In the genomic region with DNA sequence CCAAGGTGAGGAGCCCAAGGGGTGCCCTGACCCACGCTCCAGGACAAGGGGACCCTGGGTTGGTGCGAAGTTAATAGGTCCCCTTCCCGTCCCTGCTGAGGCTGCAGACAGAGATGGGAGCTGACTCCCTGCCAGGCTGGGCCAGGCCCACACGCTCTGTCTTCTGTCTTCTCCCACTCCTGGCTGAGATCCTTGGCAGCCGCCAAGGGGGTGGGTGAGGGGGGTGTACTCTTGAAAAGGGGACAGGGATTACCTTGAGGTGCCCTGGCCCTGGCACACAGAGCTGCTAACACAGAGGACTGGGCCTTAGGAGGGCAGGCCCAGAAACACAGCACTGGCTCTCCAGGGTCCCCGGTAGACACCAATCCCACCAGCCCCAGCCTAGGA, we compare ENCODE assay signal across 1 cellular context.
A peak's percentile ranks its signal among the peaks of the same experiment; 100 is the strongest.
TF ChIP-seq lines count a peak whose summit lies in the region.

No MANE protein-coding gene starts in this region.

TF ChIP-seq in K562, 482 proteins besides CTCF, POLR2A, EP300 and RAD21:
- TF ChIP-seq CHD1 (IDR thresholded peaks at IDR 0.05; ENCODE audit: low read length) (no peak), MED1 (CRISPR knock-in tag; IDR thresholded peaks at IDR 0.05; ENCODE audit: borderline replicate concordance) (no peak), ZBTB9 (CRISPR knock-in tag; IDR thresholded peaks at IDR 0.05) (no peak), E2F6 (IDR thresholded peaks at IDR 0.05; ENCODE audit: borderline replicate concordance in 1 of 2, extremely low read depth in 1 of 2, insufficient read depth in 1 of 2, insufficient read length in 1 of 2, low read depth in 1 of 2, low read length in 1 of 2, poor library complexity in 1 of 2, severe bottlenecking in 1 of 2) (no peak), NBN (IDR thresholded peaks at IDR 0.05; ENCODE audit: low read depth) (no peak), TRIM24 (IDR thresholded peaks at IDR 0.05) (no peak), HNRNPUL1 (IDR thresholded peaks at IDR 0.05; ENCODE audit: low read length) (no peak), HES1 (IDR thresholded peaks at IDR 0.05; ENCODE audit: low read depth) (no peak)
- TF ChIP-seq, protein P1, sequence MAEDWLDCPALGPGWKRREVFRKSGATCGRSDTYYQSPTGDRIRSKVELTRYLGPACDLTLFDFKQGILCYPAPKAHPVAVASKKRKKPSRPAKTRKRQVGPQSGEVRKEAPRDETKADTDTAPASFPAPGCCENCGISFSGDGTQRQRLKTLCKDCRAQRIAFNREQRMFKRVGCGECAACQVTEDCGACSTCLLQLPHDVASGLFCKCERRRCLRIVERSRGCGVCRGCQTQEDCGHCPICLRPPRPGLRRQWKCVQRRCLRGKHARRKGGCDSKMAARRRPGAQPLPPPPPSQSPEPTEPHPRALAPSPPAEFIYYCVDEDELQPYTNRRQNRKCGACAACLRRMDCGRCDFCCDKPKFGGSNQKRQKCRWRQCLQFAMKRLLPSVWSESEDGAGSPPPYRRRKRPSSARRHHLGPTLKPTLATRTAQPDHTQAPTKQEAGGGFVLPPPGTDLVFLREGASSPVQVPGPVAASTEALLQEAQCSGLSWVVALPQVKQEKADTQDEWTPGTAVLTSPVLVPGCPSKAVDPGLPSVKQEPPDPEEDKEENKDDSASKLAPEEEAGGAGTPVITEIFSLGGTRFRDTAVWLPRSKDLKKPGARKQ (CRISPR knock-in tag; IDR thresholded peaks at IDR 0.05), result peak; percentile 15; the same call in 1 of the 2 replicates
